15 cellular contexts compared by ENCODE assay signal in the genomic region with DNA sequence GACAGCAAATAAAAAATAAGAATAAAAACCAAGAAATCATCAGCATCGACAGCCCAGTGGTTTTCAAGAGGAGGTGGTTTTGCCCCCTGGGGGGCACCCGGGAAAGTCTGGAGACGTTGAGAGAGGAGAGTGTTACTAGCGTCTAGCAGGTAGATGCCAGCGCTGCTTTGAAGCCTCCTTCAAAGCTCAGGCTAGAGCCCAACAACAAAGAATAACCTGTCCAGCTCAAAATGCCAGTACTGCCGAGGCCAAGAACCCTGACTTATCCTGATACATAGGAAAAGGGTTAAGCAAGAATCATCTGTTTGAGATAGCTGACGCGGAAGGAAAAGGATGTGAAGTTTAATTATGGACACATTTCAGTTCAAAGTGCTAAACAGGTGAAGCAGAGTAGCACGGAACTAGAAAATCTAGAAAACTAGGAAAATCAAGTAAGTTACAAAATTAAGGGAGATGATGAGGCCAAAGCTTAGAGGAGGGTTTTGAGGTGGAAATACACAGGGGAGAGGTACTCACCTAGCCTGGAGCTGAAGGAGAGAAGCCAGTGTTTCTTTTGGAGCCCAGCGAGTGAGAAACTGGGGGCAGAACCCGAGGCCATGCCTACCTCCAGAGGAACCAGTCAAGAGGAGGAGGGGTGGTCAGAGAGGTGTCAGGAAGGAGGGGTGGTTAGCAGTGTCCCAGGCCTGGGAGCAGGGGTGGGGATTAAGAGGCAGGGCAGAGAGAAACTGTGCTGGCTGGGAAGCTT.
DNase-seq lines count a peak whose midpoint lies in the region; ATAC-seq and TF ChIP-seq lines count a peak whose summit lies in the region.
"Had no signal": no experiment of that assay in that cellular context is flagged by ENCODE, and none has a peak within 500 bp of the region (broad histone marks: within the 10 kb centered on the region; RNA-seq: fewer than 3 reads in every experiment).

No MANE protein-coding gene starts in this region.

- 100% methylated on average over 2 of the region's 11 CpGs; no CpG with 5 or more reads in 1 of the 2 experiments for WGBS in IMR-90 (ENCODE audit: extremely low coverage in 2 of 2, insufficient read length in 1 of 2), 2 experiments
- 7 to 8% methylated on average over 11 of the region's 11 CpGs for WGBS in ectodermal cell, 2 experiments
- 13 to 22% methylated on average over 7 to 11 of the region's 11 CpGs for WGBS in mesodermal cell (ENCODE audit: insufficient coverage in 2 of 2), 2 experiments

- TF ChIP-seq POLR2A in IMR-90 (IDR thresholded peaks at IDR 0.05; ENCODE audit: low read depth, low read length), result no peak
- no peak for TF ChIP-seq POLR2A in gastrocnemius medialis (IDR thresholded peaks at IDR 0.05)

- ATAC-seq in IMR-90 (ENCODE audit: low read depth) (no peak), GM18520 (IDR thresholded peaks at IDR 0.05; ENCODE audit: unreplicated experiment) (no peak), gastrocnemius medialis (no peak)
- ATAC-seq in stimulated activated naive CD8-positive, alpha-beta T cell treated with anti-CD3 and anti-CD28 coated beads, Interleukin-15, Interleukin-2, amounts not matched to agents 100 U/mL and 50 U/mL, for 24 hours, result no peak
- ATAC-seq: gastroesophageal sphincter, right cardiac atrium, T-cell had no signal

- no peak overlapping the region for H3K18ac ChIP-seq in IMR-90 (ENCODE audit: low read depth, low read length)

- H2AK9ac ChIP-seq in IMR-90 (replicated peaks; ENCODE audit: low read depth, low read length, poor library complexity), result peak overlapping the region; percentile 31

- H2BK15ac ChIP-seq in IMR-90 (ENCODE audit: low read depth, low read length), result no peak overlapping the region

- in situ Hi-C loops in IMR-90 (cut with MboI; ENCODE audit: low sequenced_read_pairs), result no loop called here
- in situ Hi-C loops in gastrocnemius medialis (cut with MboI; ENCODE audit: low sequenced_read_pairs in 4 of 4), result no loop called here

- H2AK5ac ChIP-seq in IMR-90 (ENCODE audit: low read depth, low read length), result peak overlapping the region; percentile 31

- no peak overlapping the region for H3K4me2 ChIP-seq in IMR-90 (ENCODE audit: low read depth, low read length)

- POLR2A ChIA-PET in A673 (lab: Charles Lee; ENCODE audit: low non-redundant PET), result no interaction called here
- POLR2A ChIA-PET in IMR-90 (lab: Charles Lee; ENCODE audit: unreplicated experiment), result no interaction called here

- H4K8ac ChIP-seq in IMR-90 (ENCODE audit: low read depth in 2 of 2, low read length in 2 of 2), result no peak overlapping the region; a peak in 1 of 4 replicates

- H3K56ac ChIP-seq in IMR-90 (ENCODE audit: extremely low read depth, insufficient read depth, low read length), result no peak overlapping the region

- H3K4ac ChIP-seq in IMR-90 (ENCODE audit: low read depth, low read length), result peak overlapping the region; percentile 15; the same call in 1 of the 2 replicates

- H3K4me3 ChIP-seq in A673 (ENCODE audit: low read depth, low read length, poor library complexity, severe bottlenecking), result no peak overlapping the region
- H3K4me3 ChIP-seq in IMR-90 (ENCODE audit: insufficient read depth, low read depth, low read length), result no peak overlapping the region
- peak overlapping the region; percentile 31 for H3K4me3 ChIP-seq in ectodermal cell (ENCODE audit: insufficient read depth, low read depth, low read length)
- no peak overlapping the region for H3K4me3 ChIP-seq in mesodermal cell (ENCODE audit: extremely low read depth, insufficient read depth, low read length, poor library complexity, severe bottlenecking)
- H3K4me3 ChIP-seq in gastrocnemius medialis, result no peak overlapping the region
- H3K4me3 ChIP-seq: gastroesophageal sphincter, lung had no signal

- dilution Hi-C loops in IMR-90 (cut with HindIII; ENCODE audit: low sequenced_read_pairs, unreplicated experiment), result no loop called here

- H2BK5ac ChIP-seq in IMR-90 (ENCODE audit: low read depth, low read length, poor library complexity, severe bottlenecking), result peak overlapping the region; percentile 0

- H2BK20ac ChIP-seq in IMR-90 (ENCODE audit: low read depth, low read length), result 0 out of 2 replicates have a peak overlapping the region, but pooled peaks have one; percentile 26

- no peak for DNase-seq in A673 (ENCODE audit: low spot score)
- no peak for DNase-seq in IMR-90
- DNase-seq in NAMALWA (ENCODE audit: low spot score), result no peak
- no peak for DNase-seq in stimulated activated naive CD8-positive, alpha-beta T cell treated with anti-CD3 and anti-CD28 coated beads, Interleukin-15, Interleukin-2, amounts not matched to agents 100 U/mL and 50 U/mL, for 24 hours
- DNase-seq in gastrocnemius medialis, result no peak
- DNase-seq: activated CD4-positive, alpha-beta T cell treated with anti-CD3 and anti-CD28 coated beads, Interleukin-2, amount 50 U/mL, for 48 hours; activated naive CD4-positive, alpha-beta T cell treated with Interleukin-2 at 50 U/mL for 16 hours; NCI-H187; right cardiac atrium; T-cell had no signal

- H3K27me3 ChIP-seq in A673 (replicated peaks; ENCODE audit: insufficient read depth, low read depth, low read length, poor library complexity) (no peaks in the 10 kb centered on the region), IMR-90 (ENCODE audit: control insufficient read depth, insufficient read depth, low read length) (no peaks in the 10 kb centered on the region), ectodermal cell (ENCODE audit: control insufficient read depth, insufficient read depth, low read length, poor library complexity, severe bottlenecking) (no peaks in the 10 kb centered on the region), gastrocnemius medialis (no peaks in the 10 kb centered on the region)

- H3K9ac ChIP-seq in IMR-90 (ENCODE audit: low read depth, low read length), result no peak overlapping the region

- CTCF ChIA-PET in A673 (lab: Charles Lee) (no interaction called here), IMR-90 (lab: Yijun Ruan, JAX) (no interaction called here)

- BruUV-seq in A673 (replicated peaks; lab: Mats Ljungman, UMichigan), result no TSS peak
- no TSS peak for BruUV-seq in IMR-90 (replicated peaks; lab: Mats Ljungman, UMichigan)

- no peak overlapping the region for H2AFZ ChIP-seq in IMR-90 (replicated peaks; ENCODE audit: low read length, poor library complexity)

- intact Hi-C loops in A673 (cut with micrococcal nuclease; ENCODE audit: unreplicated experiment) (no loop called here), IMR-90 (cut with micrococcal nuclease) (no loop called here), gastrocnemius medialis (cut with DNase I; ENCODE audit: low total_unique reads) (no loop called here)

- H3K9me1 ChIP-seq in IMR-90 (ENCODE audit: insufficient read depth, low read length), result peaks cover 27% of the 10 kb centered on the region

- H3K27ac ChIP-seq in A673 (ENCODE audit: low read depth, low read length, poor library complexity, severe bottlenecking), result peak overlapping the region; percentile 82
- peak overlapping the region; percentile 68; the same call in 1 of the 2 replicates for H3K27ac ChIP-seq in IMR-90 (ENCODE audit: insufficient read depth, low read length)
- H3K27ac ChIP-seq in ectodermal cell (ENCODE audit: insufficient read depth, low read depth, low read length, poor library complexity, severe bottlenecking), result peak overlapping the region; percentile 40
- peak overlapping the region; percentile 94 for H3K27ac ChIP-seq in mesodermal cell (ENCODE audit: low read depth, low read length, severe bottlenecking)
- H3K27ac ChIP-seq in gastrocnemius medialis, result no peak overlapping the region
- H3K27ac ChIP-seq: gastroesophageal sphincter had no signal

- H3K4me1 ChIP-seq in A673 (ENCODE audit: insufficient read depth, low read length, poor library complexity, severe bottlenecking) (peaks cover 42% of the 10 kb centered on the region), IMR-90 (ENCODE audit: control insufficient read depth, insufficient read depth, low read length) (peaks cover 22% of the 10 kb centered on the region), ectodermal cell (ENCODE audit: control insufficient read depth, insufficient read depth, low read length) (peaks cover 58% of the 10 kb centered on the region), mesodermal cell (ENCODE audit: control insufficient read depth, insufficient read depth, low read length, poor library complexity, severe bottlenecking) (peaks cover 47% of the 10 kb centered on the region), gastrocnemius medialis (peaks cover 3 to 5% of the 10 kb centered on the region in 2 donors)

- TF ChIP-seq CTCF in A673 (conservative IDR thresholded peaks at IDR 0.05; ENCODE audit: low read depth, low read length) (no peak), IMR-90 (conservative IDR thresholded peaks at IDR 0.05; ENCODE audit: low read depth, low read length) (no peak), gastrocnemius medialis (IDR thresholded peaks at IDR 0.05 in 4 of 5, conservative IDR thresholded peaks at IDR 0.05 in 1 of 5) (no peak)

- peaks cover 48% of the 10 kb centered on the region for H4K20me1 ChIP-seq in IMR-90 (ENCODE audit: insufficient read depth, low read length)

- H3K79me1 ChIP-seq in IMR-90 (ENCODE audit: low read depth in 1 of 2, low read length in 2 of 2), result peaks cover 16 to 84% of the 10 kb centered on the region in 2 experiments

- TF ChIP-seq RAD21 in IMR-90 (IDR thresholded peaks at IDR 0.05; ENCODE audit: low read length), result no peak

- 0 out of 2 replicates have a peak overlapping the region, but pooled peaks have one; percentile 35 for H2BK120ac ChIP-seq in IMR-90 (ENCODE audit: low read depth, low read length)

- H3K9me3 ChIP-seq in A673 (ENCODE audit: low read depth, low read length, poor library complexity, severe bottlenecking) (no peaks in the 10 kb centered on the region), IMR-90 (ENCODE audit: control insufficient read depth, insufficient read depth, low read length) (no peaks in the 10 kb centered on the region), ectodermal cell (ENCODE audit: control insufficient read depth, low read length) (no peaks in the 10 kb centered on the region), mesodermal cell (ENCODE audit: control insufficient read depth, low read length) (no peaks in the 10 kb centered on the region), gastrocnemius medialis (no peaks in the 10 kb centered on the region)
- H3K9me3 ChIP-seq: gastroesophageal sphincter had no signal

- H3K14ac ChIP-seq in IMR-90 (replicated peaks; ENCODE audit: low read depth, low read length), result peak overlapping the region; percentile 27

- peak overlapping the region; percentile 26; the same call in 1 of the 2 replicates for H3K23ac ChIP-seq in IMR-90 (ENCODE audit: low read depth, low read length)

- H3K36me3 ChIP-seq in A673 (ENCODE audit: insufficient read depth, low read length, poor library complexity, severe bottlenecking), result peaks cover 53% of the 10 kb centered on the region
- peaks cover 40% of the 10 kb centered on the region for H3K36me3 ChIP-seq in IMR-90 (ENCODE audit: control insufficient read depth, insufficient read depth, low read length)
- H3K36me3 ChIP-seq in ectodermal cell (ENCODE audit: control insufficient read depth, insufficient read depth, low read length), result no peaks in the 10 kb centered on the region
- peaks cover 48% of the 10 kb centered on the region for H3K36me3 ChIP-seq in mesodermal cell (ENCODE audit: control insufficient read depth, insufficient read depth, low read length)
- no peaks in the 10 kb centered on the region for H3K36me3 ChIP-seq in gastrocnemius medialis
- H3K36me3 ChIP-seq: gastroesophageal sphincter had no signal

- no peak overlapping the region for H4K91ac ChIP-seq in IMR-90 (ENCODE audit: insufficient read depth, low read depth, low read length)

- H4K5ac ChIP-seq in IMR-90 (ENCODE audit: low read depth, low read length), result no peak overlapping the region

Comparison
In these comparisons a context has a peak if more than half of its experiments do, and no peak if none do; other contexts are left out.
1. H3K27ac ChIP-seq: peak in A673 (single experiment), IMR-90 (single experiment), ectodermal cell (single experiment) and mesodermal cell (single experiment); none in gastrocnemius medialis (0 of 4).